In the genomic region with DNA sequence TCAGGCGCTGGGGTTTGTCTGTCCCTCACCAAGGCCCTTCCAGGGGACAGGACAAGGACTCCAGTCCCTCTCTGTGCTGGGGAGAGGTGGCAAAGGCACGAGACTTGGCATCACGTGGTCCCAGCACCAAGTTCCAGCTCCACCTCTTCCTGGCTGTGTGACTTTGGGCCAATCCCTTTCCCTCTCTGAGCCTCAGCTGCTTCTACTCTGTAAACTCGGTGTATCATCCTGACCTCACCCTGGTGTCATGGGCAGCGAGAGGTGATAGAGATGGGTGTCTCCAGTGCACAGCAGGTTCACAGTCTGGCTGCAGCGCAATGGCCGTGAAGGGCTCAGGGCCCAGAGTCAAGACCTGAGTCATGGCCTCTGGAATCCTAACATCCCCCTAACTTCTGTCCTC, we compare ENCODE assay signal across 15 cellular contexts. TPM values are rescaled to one million over a fixed set of nuclear protein-coding genes. Genes with fewer than 3 reads are reported as not detected.
DNase-seq lines count a peak whose midpoint lies in the region; ATAC-seq, FAIRE-seq and TF ChIP-seq lines count a peak whose summit lies in the region.
"Had no signal": no experiment of that assay in that cellular context is flagged by ENCODE, and none has a peak within 500 bp of the region (broad histone marks: within the 10 kb centered on the region; RNA-seq: fewer than 3 reads in every experiment).

No MANE protein-coding gene starts in this region.

- ATAC-seq in K562 = no peak; the same call in 1 of the 3 replicates
- no peak for ATAC-seq in HG02840 (IDR thresholded peaks at IDR 0.05; ENCODE audit: low FRiP score, unreplicated experiment)

- H3K4me3 ChIP-seq in MG63 (no peak overlapping the region), K562 (no peak overlapping the region)
- H3K4me3 ChIP-seq: BLaER1 treated with 17β-estradiol and CSF1 and Interleukin-3, amounts not matched to agents 10 nM and 100 nM had no signal

- no peaks in the 10 kb centered on the region for H3K79me2 ChIP-seq in K562 (ENCODE audit: control insufficient read depth, insufficient read depth, low read length)

- H3K36me3 ChIP-seq in MG63 (no peaks in the 10 kb centered on the region), K562 (ENCODE audit: control insufficient read depth, insufficient read depth, low read length) (no peaks in the 10 kb centered on the region)
- H3K36me3 ChIP-seq: BLaER1 treated with 17β-estradiol and CSF1 and Interleukin-3, amounts not matched to agents 10 nM and 100 nM had no signal

- no peak overlapping the region for H2AFZ ChIP-seq in K562 (ENCODE audit: low read depth, low read length)

- in situ Hi-C loops in K562 (cut with MboI) = no loop called here

- no peak for FAIRE-seq in K562 (lab: Jason Lieb, UNC)

- peaks cover 10% of the 10 kb centered on the region; the same call in 1 of the 2 replicates for H4K20me1 ChIP-seq in K562 (replicated peaks; ENCODE audit: control insufficient read depth, insufficient read depth, low read length)
- H4K20me1 ChIP-seq: BLaER1 treated with 17β-estradiol and CSF1 and Interleukin-3, amounts not matched to agents 10 nM and 100 nM had no signal

- no peak overlapping the region for H3K4me2 ChIP-seq in K562 (ENCODE audit: insufficient read depth, low read length)
- H3K4me2 ChIP-seq: BLaER1 treated with 17β-estradiol and CSF1 and Interleukin-3, amounts not matched to agents 10 nM and 100 nM had no signal

- TF ChIP-seq CTCF in K562 (IDR thresholded peaks at IDR 0.05 in 2 of 3, conservative IDR thresholded peaks at IDR 0.05 in 1 of 3; ENCODE audit: insufficient read depth in 2 of 3, low read depth in 1 of 3, low read length in 3 of 3) = no peak

- 1% methylated on average over 7 of the region's 7 CpGs for WGBS in K562 (ENCODE audit: insufficient coverage, low coverage, missing lambda C conversion rate)

- no peaks in the 10 kb centered on the region for H3K9me1 ChIP-seq in K562 (ENCODE audit: control insufficient read depth, insufficient read depth, low read length)

- TF ChIP-seq POLR2A in K562 (conservative IDR thresholded peaks at IDR 0.05) = no peak

- H3K9ac ChIP-seq in K562 (ENCODE audit: insufficient read depth in 1 of 2, low read depth in 2 of 2, low read length in 2 of 2) = no peak overlapping the region
- H3K9ac ChIP-seq: BLaER1 treated with 17β-estradiol and CSF1 and Interleukin-3, amounts not matched to agents 10 nM and 100 nM had no signal

- H3K27me3 ChIP-seq in MG63 (no peaks in the 10 kb centered on the region), K562 (ENCODE audit: control insufficient read depth in 2 of 2, insufficient read depth in 2 of 2, low read length in 2 of 2) (peaks cover 0 to 24% of the 10 kb centered on the region in 2 experiments; a peak in 3 of 5 replicates)
- H3K27me3 ChIP-seq: BLaER1 treated with 17β-estradiol and CSF1 and Interleukin-3, amounts not matched to agents 10 nM and 100 nM had no signal

- TF ChIP-seq RAD21 in K562 (CRISPR knock-in tag; conservative IDR thresholded peaks at IDR 0.05 in 1 of 2, IDR thresholded peaks at IDR 0.05 in 1 of 2) = no peak

- POLR2A ChIA-PET in K562 (lab: Yijun Ruan, JAX) = interaction anchor here (0.7 kb wide), 1 partner anchor 39 kb away, joined by 3 read pairs; no protein-coding TSS in a partner anchor

- no peak for TF ChIP-seq EP300 in K562 (IDR thresholded peaks at IDR 0.05; ENCODE audit: low read length)

- intact Hi-C loops in K562 (cut with micrococcal nuclease) = no loop called here

- no peaks in the 10 kb centered on the region for H3K9me3 ChIP-seq in MG63
- no peaks in the 10 kb centered on the region for H3K9me3 ChIP-seq in K562 (replicated peaks; ENCODE audit: control insufficient read depth, insufficient read depth, low read depth, low read length)
- H3K9me3 ChIP-seq: BLaER1 treated with 17β-estradiol and CSF1 and Interleukin-3, amounts not matched to agents 10 nM and 100 nM had no signal

- no TSS peak for BruUV-seq in K562 (replicated peaks; lab: Mats Ljungman, UMichigan)

- H3K4me1 ChIP-seq in K562 (replicated peaks in 1 of 2; ENCODE audit: control insufficient read depth in 2 of 2, insufficient read depth in 2 of 2, low read length in 2 of 2) = no peaks in the 10 kb centered on the region

- H3K27ac ChIP-seq in K562 (ENCODE audit: extremely low read depth, low read depth, low read length) = no peak overlapping the region
- peak overlapping the region; percentile 100 for H3K27ac ChIP-seq in substantia nigra (ENCODE audit: low read depth, low read length, poor library complexity, severe bottlenecking)
- H3K27ac ChIP-seq: BLaER1 treated with 17β-estradiol and CSF1 and Interleukin-3, amounts not matched to agents 10 nM and 100 nM had no signal

- DNase-seq in NCI-H82 (lab: John Stamatoyannopoulos, UW) (peak; percentile 28), NCI-H82 treated with DMSO at 0.1 percent for 48 hours (lab: John Stamatoyannopoulos, UW; ENCODE audit: unreplicated experiment) (no peak), MG63 (peak; percentile 59), K562 (ENCODE audit: extremely low read depth in 1 of 4, low spot score in 3 of 4) (no peak), substantia nigra (lab: John Stamatoyannopoulos, UW) (peak in 1 of 49 donors; percentile 15), pons (ENCODE audit: low spot score) (no peak), NCI-H1436 treated with DMSO at 0.1 percent for 48 hours (lab: John Stamatoyannopoulos, UW) (no peak)
- DNase-seq: 8988T, HFFc6, NCI-H1105 treated with DMSO at 0.1 percent for 48 hours, NCI-H187, NCI-H526 treated with DMSO at 0.1 percent for 48 hours, OCI-M1 had no signal

- CTCF ChIA-PET in K562 (lab: Yijun Ruan, JAX; ENCODE audit: low intra/inter-chr PET ratio) = no interaction called here

TF ChIP-seq in K562, 482 proteins besides CTCF, POLR2A, EP300 and RAD21 (continues in another document):
- no peak for TF ChIP-seq ZNF740 (CRISPR knock-in tag; IDR thresholded peaks at IDR 0.05)
- TF ChIP-seq ZNF740 (tag; IDR thresholded peaks at IDR 0.05) = no peak
- TF ChIP-seq NR3C1 (CRISPR knock-in tag; IDR thresholded peaks at IDR 0.05) = no peak
- no peak for TF ChIP-seq NUFIP1 (IDR thresholded peaks at IDR 0.05; ENCODE audit: partially characterized antibody)
- no peak for TF ChIP-seq ZNF124 (CRISPR knock-in tag; IDR thresholded peaks at IDR 0.05)
- TF ChIP-seq ZNF780A (CRISPR knock-in tag; IDR thresholded peaks at IDR 0.05) = no peak
- peak; percentile 83 for TF ChIP-seq ZFP36 (IDR thresholded peaks at IDR 0.05; ENCODE audit: low read depth, low read length, partially characterized antibody)
- no peak for TF ChIP-seq YBX1 (IDR thresholded peaks at IDR 0.05)
- TF ChIP-seq ZNF12 (CRISPR knock-in tag; IDR thresholded peaks at IDR 0.05) = no peak
- no peak for TF ChIP-seq LARP7 (IDR thresholded peaks at IDR 0.05)
- no peak for TF ChIP-seq PTRF (tag; IDR thresholded peaks at IDR 0.05)

RNA-seq across cellular contexts. Expression of gene MVK, which starts 54.0 kb away (rescaled TPM):
- 16.3 and 29.8 TPM in 2 replicates for total RNA-seq in MG63 (2014; rRNA removed; shearing (Covaris generic); ENCODE audit: low replicate concordance)
- total RNA-seq in K562 (2011; cell fraction: chromatin; rRNA removed; ENCODE audit: low replicate concordance) = 79.5 and 160 TPM in 2 replicates
- total RNA-seq in K562 (2011; cell fraction: nucleolus; rRNA removed) = 90.1 and 97.0 TPM in 2 replicates
- 76.8 and 77.1 TPM in 2 replicates for total RNA-seq in K562 (2011; cell fraction: nucleoplasm; rRNA removed)
- total RNA-seq in K562 (2014; rRNA removed) (28.5 and 38.9 TPM in 2 replicates), K562 (2014; rRNA removed; fragmentation: Illumina TruSeq; extraction: Trizol) (15.7 and 18.3 TPM in 2 replicates), K562 (2015; rRNA removed; fragmentation: Illumina TruSeq; extraction: Trizol) (18.3 and 18.5 TPM in 2 replicates), K562 (2021) (31.3 and 33.6 TPM in 2 replicates)
- polyA plus RNA-seq in K562 (2011; rRNA removed) (28.1 and 41.9 TPM in 2 replicates), K562 (2014; fragmentation: Illumina TruSeq; extraction: Trizol) (18.8 and 24.2 TPM in 2 replicates), K562 (2014; fragmentation: Nextera tagmentation; extraction: Ambion mirVana) (1 to 10 TPM in 1 of 2 experiments, under 1 TPM in 1; 0.41 to 1.9 TPM), K562 (2014; rRNA removed) (23.1 and 25.8 TPM in 2 replicates)
- 36.4 and 59.2 TPM in 2 replicates for polyA plus RNA-seq in K562 (2011; cell fraction: cytosol; rRNA removed)
- 74.2 and 83.2 TPM in 2 replicates for polyA plus RNA-seq in K562 (2011; cell fraction: nucleus; rRNA removed)
- 27.7 and 36.8 TPM in 2 replicates for polyA plus RNA-seq in K562 (2012)
- polyA minus RNA-seq in K562 (2011; rRNA and poly(A)+ RNA removed) = 21.8 and 28.3 TPM in 2 replicates
- 13.8 and 21.5 TPM in 2 replicates for polyA minus RNA-seq in K562 (2011; cell fraction: cytosol; rRNA and poly(A)+ RNA removed)
- polyA minus RNA-seq in K562 (2011; cell fraction: nucleus; rRNA and poly(A)+ RNA removed) = 24.4 and 38.3 TPM in 2 replicates

RNA-seq across cellular contexts. Expression of gene MMAB, which starts 54.3 kb away (rescaled TPM):
- 48.5 and 68.3 TPM in 2 replicates for total RNA-seq in MG63 (2014; rRNA removed; shearing (Covaris generic); ENCODE audit: low replicate concordance)
- 78.3 and 122 TPM in 2 replicates for total RNA-seq in K562 (2011; cell fraction: chromatin; rRNA removed; ENCODE audit: low replicate concordance)
- total RNA-seq in K562 (2011; cell fraction: nucleolus; rRNA removed) = 64.2 and 65.9 TPM in 2 replicates
- total RNA-seq in K562 (2011; cell fraction: nucleoplasm; rRNA removed) = 65.3 and 66.3 TPM in 2 replicates
- total RNA-seq in K562 (2014; rRNA removed) = 71.0 and 73.4 TPM in 2 replicates
- 37.5 and 39.5 TPM in 2 replicates for total RNA-seq in K562 (2014; rRNA removed; fragmentation: Illumina TruSeq; extraction: Trizol)
- 53.4 and 56.1 TPM in 2 replicates for total RNA-seq in K562 (2015; rRNA removed; fragmentation: Illumina TruSeq; extraction: Trizol)
- 63.9 and 70.5 TPM in 2 replicates for total RNA-seq in K562 (2021)
- polyA plus RNA-seq in K562 (2011; rRNA removed) = 46.2 and 52.8 TPM in 2 replicates
- 45.2 and 45.3 TPM in 2 replicates for polyA plus RNA-seq in K562 (2011; cell fraction: cytosol; rRNA removed)
- polyA plus RNA-seq in K562 (2011; cell fraction: nucleus; rRNA removed) = 64.4 and 74.5 TPM in 2 replicates
- polyA plus RNA-seq in K562 (2012) = 75.8 and 92.9 TPM in 2 replicates
- 30.6 and 48.2 TPM in 2 replicates for polyA plus RNA-seq in K562 (2014; fragmentation: Illumina TruSeq; extraction: Trizol)
- 10 to 100 TPM in 1 of 2 experiments, 1 to 10 TPM in 1; 9.5 to 21.1 TPM for polyA plus RNA-seq in K562 (2014; fragmentation: Nextera tagmentation; extraction: Ambion mirVana)
- 75.0 and 76.1 TPM in 2 replicates for polyA plus RNA-seq in K562 (2014; rRNA removed)
- 37.7 and 38.3 TPM in 2 replicates for polyA minus RNA-seq in K562 (2011; rRNA and poly(A)+ RNA removed)
- 19.1 and 29.5 TPM in 2 replicates for polyA minus RNA-seq in K562 (2011; cell fraction: cytosol; rRNA and poly(A)+ RNA removed)
- polyA minus RNA-seq in K562 (2011; cell fraction: nucleus; rRNA and poly(A)+ RNA removed) = 18.6 and 31.8 TPM in 2 replicates

Comparison
In these comparisons a context has a peak if more than half of its experiments do, and no peak if none do; other contexts are left out.
1. DNase-seq: peak in NCI-H82 (single experiment) and MG63 (single experiment); none in NCI-H82 treated with DMSO at 0.1 percent for 48 hours (single experiment), K562 (0 of 4), pons (single experiment) and NCI-H1436 treated with DMSO at 0.1 percent for 48 hours (single experiment).